In genomic region chr6:45420083-45420908, GRCh38 we compare ENCODE assay signal across 8 cellular contexts. TPM values are rescaled to one million over a fixed set of nuclear protein-coding genes. Genes with fewer than 3 reads are reported as not detected.
DNase-seq lines count a peak whose midpoint lies in the region; ATAC-seq lines count a peak whose summit lies in the region.

No MANE protein-coding gene starts in this region.

- H3K9me3 Mint-ChIP-seq in activated naive CD8-positive, alpha-beta T cell (ENCODE audit: low read depth): no peaks in the 10 kb centered on the region
- peaks cover 0 to 2% (median 0%) of the 10 kb centered on the region in 6 donors for H3K9me3 Mint-ChIP-seq in immature natural killer cell

- H3K4me1 Mint-ChIP-seq in activated naive CD8-positive, alpha-beta T cell (ENCODE audit: low read depth): peaks cover 50% of the 10 kb centered on the region
- H3K4me1 Mint-ChIP-seq in immature natural killer cell: peaks cover 42 to 51% of the 10 kb centered on the region in 2 donors

- ATAC-seq in HG02870 (IDR thresholded peaks at IDR 0.05; ENCODE audit: unreplicated experiment): no peak

- no peaks in the 10 kb centered on the region for H3K36me3 Mint-ChIP-seq in activated naive CD8-positive, alpha-beta T cell
- H3K36me3 Mint-ChIP-seq in immature natural killer cell: no peaks in the 10 kb centered on the region

- H3K27ac Mint-ChIP-seq in activated naive CD8-positive, alpha-beta T cell: peak overlapping the region; percentile 96
- peak overlapping the region in 5 of 6 donors; percentile 31 to 92 (median 57) for H3K27ac Mint-ChIP-seq in immature natural killer cell

- H3K4me3 Mint-ChIP-seq in activated naive CD8-positive, alpha-beta T cell: peak overlapping the region; percentile 98
- peak overlapping the region; percentile 90 to 95 (median 93) for H3K4me3 Mint-ChIP-seq in immature natural killer cell

- peak; percentile 38 for DNase-seq in DMS53 (lab: John Stamatoyannopoulos, UW)
- peak; percentile 13 for DNase-seq in NOMO-1 treated with DMSO at 0.1 percent for 48 hours (lab: John Stamatoyannopoulos, UW; ENCODE audit: unreplicated experiment)
- DNase-seq in immature natural killer cell: peak; percentile 32 to 41 (median 35)
- DNase-seq in stimulated activated CD4-positive, alpha-beta T cell treated with anti-CD3 and anti-CD28 coated beads, Interleukin-4, amount 100 ng/mL, for 1 hour: peak; percentile 52
- DNase-seq in cortex of kidney (lab: John Stamatoyannopoulos, UW): no peak
- no peak for DNase-seq in SIG-M5 treated with dmso at 0.1 percent for 504 hours (lab: John Stamatoyannopoulos, UW; ENCODE audit: unreplicated experiment)

- H3K27me3 Mint-ChIP-seq in activated naive CD8-positive, alpha-beta T cell: no peaks in the 10 kb centered on the region
- peaks cover 25 to 41% (median 40%) of the 10 kb centered on the region in 3 donors for H3K27me3 Mint-ChIP-seq in immature natural killer cell (ENCODE audit: low read depth in 3 of 3)

RNA-seq across cellular contexts. Expression of gene SUPT3H, which starts 42.6 kb away (rescaled TPM):
- 10 to 100 TPM in 1 of 3 donors, 1 to 10 TPM in 2; 3.4 to 12.5 (median 8.8) TPM for polyA plus RNA-seq in immature natural killer cell

Comparison
In these comparisons a context has a peak if more than half of its experiments do, and no peak if none do; other contexts are left out.
1. DNase-seq: peak in DMS53 (single experiment), NOMO-1 treated with DMSO at 0.1 percent for 48 hours (single experiment), immature natural killer cell (3 of 3) and stimulated activated CD4-positive, alpha-beta T cell treated with anti-CD3 and anti-CD28 coated beads, Interleukin-4, amount 100 ng/mL, for 1 hour (single experiment); none in cortex of kidney (single experiment) and SIG-M5 treated with dmso at 0.1 percent for 504 hours (single experiment).